In the genomic region with DNA sequence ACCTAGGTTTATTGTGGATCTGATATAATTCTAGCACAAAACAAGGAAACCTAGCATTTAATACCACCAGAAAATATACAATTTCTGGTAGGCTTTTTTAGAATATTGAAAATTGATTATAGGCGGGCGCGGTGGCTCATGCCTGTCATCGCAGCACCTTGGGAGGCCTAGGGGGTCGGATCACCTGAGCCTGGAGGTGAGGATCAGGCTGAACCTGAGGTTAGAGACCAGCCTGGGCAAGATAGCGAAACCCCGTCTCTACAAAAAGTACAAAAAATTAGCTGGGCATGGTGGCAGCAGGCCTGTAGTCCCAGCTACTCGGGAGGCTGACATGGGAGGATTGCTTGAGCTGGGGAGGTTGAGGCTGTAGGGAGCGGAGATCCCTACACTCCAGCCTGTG, we compare ENCODE assay signal across 7 cellular contexts. TPM values are rescaled to one million over a fixed set of nuclear protein-coding genes. Genes with fewer than 3 reads are reported as not detected.
DNase-seq lines count a peak whose midpoint lies in the region; ATAC-seq and TF ChIP-seq lines count a peak whose summit lies in the region.

No MANE protein-coding gene starts in this region.

- POLR2A ChIA-PET in activated CD4-positive, alpha-beta memory T cell treated with anti-CD3 and anti-CD28 coated beads for 36 hours (lab: Charles Lee) = interaction anchor here (0.7 to 1.2 kb wide), 6 partner anchors 9 to 1185 kb away, joined by 3 to 6 read pairs (median 3); a partner anchor contains a TSS

- H3K4me1 ChIP-seq in iPS DF 6.9 (ENCODE audit: control insufficient read depth, insufficient read depth, low read length) = no peaks in the 10 kb centered on the region

- H3K9me3 ChIP-seq in iPS DF 6.9 (ENCODE audit: control insufficient read depth, insufficient read depth, low read length) = no peaks in the 10 kb centered on the region

- H3K4me3 ChIP-seq in HL-60 (replicated peaks; ENCODE audit: insufficient read depth, low read length) (peak overlapping the region; percentile 78), iPS DF 6.9 (ENCODE audit: low read length) (peak overlapping the region; percentile 78; the same call in 1 of the 2 replicates)

- WGBS in iPS DF 6.9 (ENCODE audit: insufficient coverage, insufficient read length) = no CpG with 5 or more reads among the region's 9 CpGs

- H3K4me3 Mint-ChIP-seq in activated CD4-positive, alpha-beta memory T cell treated with anti-CD3 and anti-CD28 coated beads for 36 hours = peak overlapping the region; percentile 99
- peak overlapping the region; percentile 91 for H3K4me3 Mint-ChIP-seq in stimulated activated effector memory CD8-positive, alpha-beta T cell treated with anti-CD3 and anti-CD28 coated beads, Interleukin-12 subunit alpha, Interleukin-12 subunit beta, amount 100 ng/mL, for 72 hours

- ATAC-seq in stimulated activated effector memory CD8-positive, alpha-beta T cell treated with anti-CD3 and anti-CD28 coated beads, Interleukin-12 subunit alpha, Interleukin-12 subunit beta, amount 100 ng/mL, for 72 hours = no peak
- ATAC-seq in GM19452 (IDR thresholded peaks at IDR 0.05; ENCODE audit: unreplicated experiment) (no peak), GM21737 (IDR thresholded peaks at IDR 0.05; ENCODE audit: unreplicated experiment) (no peak)

- H3K27me3 ChIP-seq in HL-60 (ENCODE audit: insufficient read depth, poor library complexity, severe bottlenecking) (no peaks in the 10 kb centered on the region), iPS DF 6.9 (ENCODE audit: control insufficient read depth, insufficient read depth, low read length) (no peaks in the 10 kb centered on the region)

- H3K36me3 Mint-ChIP-seq in activated CD4-positive, alpha-beta memory T cell treated with anti-CD3 and anti-CD28 coated beads for 36 hours = peaks cover 13% of the 10 kb centered on the region
- peaks cover 23% of the 10 kb centered on the region for H3K36me3 Mint-ChIP-seq in stimulated activated effector memory CD8-positive, alpha-beta T cell treated with anti-CD3 and anti-CD28 coated beads, Interleukin-12 subunit alpha, Interleukin-12 subunit beta, amount 100 ng/mL, for 72 hours

- no peak for DNase-seq in HL-60 (ENCODE audit: low read depth in 1 of 2, low spot score in 1 of 2)
- no peak for DNase-seq in activated CD4-positive, alpha-beta memory T cell treated with anti-CD3 and anti-CD28 coated beads for 36 hours
- no peak for DNase-seq in iPS DF 6.9 (ENCODE audit: low read depth, low spot score)
- no peak for DNase-seq in stimulated activated effector memory CD8-positive, alpha-beta T cell treated with anti-CD3 and anti-CD28 coated beads, Interleukin-12 subunit alpha, Interleukin-12 subunit beta, amount 100 ng/mL, for 72 hours (ENCODE audit: low spot score in 2 of 2)
- no peak for DNase-seq in NCI-H526 treated with DMSO at 0.1 percent for 48 hours (lab: John Stamatoyannopoulos, UW)

- no peaks in the 10 kb centered on the region for H3K9me3 Mint-ChIP-seq in activated CD4-positive, alpha-beta memory T cell treated with anti-CD3 and anti-CD28 coated beads for 36 hours
- no peaks in the 10 kb centered on the region for H3K9me3 Mint-ChIP-seq in stimulated activated effector memory CD8-positive, alpha-beta T cell treated with anti-CD3 and anti-CD28 coated beads, Interleukin-12 subunit alpha, Interleukin-12 subunit beta, amount 100 ng/mL, for 72 hours

- no peaks in the 10 kb centered on the region for H3K27me3 Mint-ChIP-seq in activated CD4-positive, alpha-beta memory T cell treated with anti-CD3 and anti-CD28 coated beads for 36 hours

- intact Hi-C loops in activated CD4-positive, alpha-beta memory T cell treated with anti-CD3 and anti-CD28 coated beads for 36 hours (cut with micrococcal nuclease) = loop anchor here (5.0 to 10.0 kb wide), 3 partner anchors 91 to 1241 kb away; no protein-coding TSS in a partner anchor

- peak overlapping the region; percentile 97 for H3K27ac Mint-ChIP-seq in activated CD4-positive, alpha-beta memory T cell treated with anti-CD3 and anti-CD28 coated beads for 36 hours
- peak overlapping the region; percentile 97 for H3K27ac Mint-ChIP-seq in stimulated activated effector memory CD8-positive, alpha-beta T cell treated with anti-CD3 and anti-CD28 coated beads, Interleukin-12 subunit alpha, Interleukin-12 subunit beta, amount 100 ng/mL, for 72 hours

- H3K4me1 Mint-ChIP-seq in activated CD4-positive, alpha-beta memory T cell treated with anti-CD3 and anti-CD28 coated beads for 36 hours (ENCODE audit: low read depth) = peaks cover 19% of the 10 kb centered on the region
- peaks cover 24% of the 10 kb centered on the region for H3K4me1 Mint-ChIP-seq in stimulated activated effector memory CD8-positive, alpha-beta T cell treated with anti-CD3 and anti-CD28 coated beads, Interleukin-12 subunit alpha, Interleukin-12 subunit beta, amount 100 ng/mL, for 72 hours

- H3K27ac ChIP-seq in HL-60 (replicated peaks) (peak overlapping the region; percentile 96), iPS DF 6.9 (ENCODE audit: low read length) (no peak overlapping the region)

- no peaks in the 10 kb centered on the region for H3K36me3 ChIP-seq in iPS DF 6.9 (ENCODE audit: control insufficient read depth, insufficient read depth, low read length)

- no peak for TF ChIP-seq CTCF in HL-60 (IDR thresholded peaks at IDR 0.05; ENCODE audit: insufficient read depth, low read length)

- CTCF ChIA-PET in activated CD4-positive, alpha-beta memory T cell treated with anti-CD3 and anti-CD28 coated beads for 36 hours (lab: Charles Lee) = interaction anchor here (1.0 kb wide), 1 partner anchor 21 kb away, joined by 3 read pairs; no protein-coding TSS in a partner anchor

RNA-seq across cellular contexts. Expression of a gene that starts 0.9 kb away (rescaled TPM):
- 10 to 100 TPM; 34.2 to 34.7 TPM for total RNA-seq in activated CD4-positive, alpha-beta memory T cell treated with anti-CD3 and anti-CD28 coated beads for 36 hours
